In the genomic region with DNA sequence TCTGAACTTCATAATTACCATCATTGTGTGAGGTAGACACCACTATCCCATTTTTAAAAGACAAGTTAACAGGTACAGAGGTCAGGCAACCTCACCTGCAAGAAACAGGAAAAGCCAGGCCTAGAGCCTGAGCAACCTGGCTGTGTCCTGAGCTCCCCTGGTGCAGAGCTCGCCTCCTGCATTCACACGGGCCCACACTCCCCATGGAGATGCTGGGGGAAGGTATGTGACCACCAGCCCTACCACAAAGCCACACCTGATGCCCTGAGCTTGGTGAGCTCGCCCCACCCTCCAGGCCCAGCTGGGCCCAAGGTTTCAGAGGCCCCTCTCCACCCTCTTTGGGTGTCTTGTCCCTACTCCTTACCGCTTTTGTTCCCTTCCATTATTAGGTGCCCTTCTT, we compare ENCODE assay signal across 13 cellular contexts. TPM values are rescaled to one million over a fixed set of nuclear protein-coding genes. Genes with fewer than 3 reads are reported as not detected.
A peak's percentile ranks its signal among the peaks of the same experiment; 100 is the strongest.
DNase-seq lines count a peak whose midpoint lies in the region; ATAC-seq and TF ChIP-seq lines count a peak whose summit lies in the region.
"Had no signal": no experiment of that assay in that cellular context is flagged by ENCODE, and none has a peak within 500 bp of the region (broad histone marks: within the 10 kb centered on the region; RNA-seq: fewer than 3 reads in every experiment).

No MANE protein-coding gene starts in this region.

- H2BK12ac ChIP-seq in H9 (ENCODE audit: insufficient read length, low read depth, low read length): no peak overlapping the region

- H2BK5ac ChIP-seq in H9 (ENCODE audit: insufficient read length, low read length): no peak overlapping the region

- intact Hi-C loops in activated CD4-positive, alpha-beta T cell treated with anti-CD3 and anti-CD28 coated beads for 36 hours (cut with DNase I, micrococcal nuclease): loop anchor here in 1 of 2 experiments (5.0 kb wide), 1 partner anchor 1757 kb away; a partner anchor contains a TSS
- intact Hi-C loops in activated T-helper 2 cell treated with anti-CD3 and anti-CD28 coated beads, Interferon-gamma antibody, Interleukin-2, Interleukin-4, amounts not matched to agents 10 μg/mL and 5 μg/mL and 100 μg/mL, durations not matched to agents 14 hours and 24 hours and 36 hours (cut with micrococcal nuclease): no loop called here

- no peak overlapping the region for H3K27ac ChIP-seq in H9 (ENCODE audit: insufficient read length, low read depth, low read length)
- H3K27ac ChIP-seq: brain microvascular endothelial cell had no signal

- no peaks in the 10 kb centered on the region; the same call in 1 of the 2 replicates for H3K27me3 ChIP-seq in H9 (ENCODE audit: insufficient read depth, low read length)
- H3K27me3 ChIP-seq: brain microvascular endothelial cell had no signal

- H3K36me3 Mint-ChIP-seq in activated CD4-positive, alpha-beta T cell treated with anti-CD3 and anti-CD28 coated beads for 36 hours (ENCODE audit: low read depth): peaks cover 28% of the 10 kb centered on the region
- H3K36me3 Mint-ChIP-seq in activated CD4-positive, alpha-beta T cell treated with anti-CD3 and anti-CD28 coated beads, Interleukin-2, amount 10 ng/mL, durations not matched to agents 7 days and 5 days (ENCODE audit: low read depth): peaks cover 38% of the 10 kb centered on the region
- H3K36me3 Mint-ChIP-seq in H9 (ENCODE audit: insufficient read depth in 1 of 3, low read depth in 3 of 3): peaks cover 11 to 40% (median 40%) of the 10 kb centered on the region in 3 experiments; a peak in 6 of 7 replicates
- peaks cover 43% of the 10 kb centered on the region for H3K36me3 Mint-ChIP-seq in activated T-helper 2 cell treated with anti-CD3 and anti-CD28 coated beads, Interferon-gamma antibody, Interleukin-2, Interleukin-4, amounts not matched to agents 10 μg/mL and 5 μg/mL and 100 μg/mL, durations not matched to agents 14 hours and 24 hours and 36 hours (ENCODE audit: low read depth)
- peaks cover 31% of the 10 kb centered on the region for H3K36me3 Mint-ChIP-seq in nephron (ENCODE audit: low read depth)

- ATAC-seq in activated CD4-positive, alpha-beta T cell treated with anti-CD3 and anti-CD28 coated beads for 36 hours: no peak

- peaks cover 39% of the 10 kb centered on the region for H3K4me1 Mint-ChIP-seq in activated CD4-positive, alpha-beta T cell treated with anti-CD3 and anti-CD28 coated beads for 36 hours
- H3K4me1 Mint-ChIP-seq in activated CD4-positive, alpha-beta T cell treated with anti-CD3 and anti-CD28 coated beads, Interleukin-2, amount 10 ng/mL, durations not matched to agents 7 days and 5 days: peaks cover 37% of the 10 kb centered on the region
- H3K4me1 Mint-ChIP-seq in H9 (peaks cover 33 to 36% of the 10 kb centered on the region in 2 experiments), nephron (peaks cover 40% of the 10 kb centered on the region)
- H3K4me1 Mint-ChIP-seq in activated T-helper 2 cell treated with anti-CD3 and anti-CD28 coated beads, Interferon-gamma antibody, Interleukin-2, Interleukin-4, amounts not matched to agents 10 μg/mL and 5 μg/mL and 100 μg/mL, durations not matched to agents 14 hours and 24 hours and 36 hours (ENCODE audit: low read depth): peaks cover 27% of the 10 kb centered on the region

- no peaks in the 10 kb centered on the region for H3K9me3 ChIP-seq in H9 (ENCODE audit: control insufficient read depth, low read depth, low read length)
- H3K9me3 ChIP-seq: tibial artery had no signal

- no peak overlapping the region for H3K4me3 Mint-ChIP-seq in activated CD4-positive, alpha-beta T cell treated with anti-CD3 and anti-CD28 coated beads for 36 hours
- H3K4me3 Mint-ChIP-seq in activated CD4-positive, alpha-beta T cell treated with anti-CD3 and anti-CD28 coated beads, Interleukin-2, amount 10 ng/mL, durations not matched to agents 7 days and 5 days: no peak overlapping the region
- H3K4me3 Mint-ChIP-seq in H9 (peak overlapping the region in 1 of 2 experiments; percentile 44; a peak in 1 of 5 replicates), nephron (peak overlapping the region; percentile 2 to 38 (median 25))
- no peak overlapping the region for H3K4me3 Mint-ChIP-seq in activated T-helper 2 cell treated with anti-CD3 and anti-CD28 coated beads, Interferon-gamma antibody, Interleukin-2, Interleukin-4, amounts not matched to agents 10 μg/mL and 5 μg/mL and 100 μg/mL, durations not matched to agents 14 hours and 24 hours and 36 hours (ENCODE audit: low read depth)

- H3K23ac ChIP-seq in H9 (ENCODE audit: insufficient read length, low read depth, low read length): no peak overlapping the region

- no peak overlapping the region for H4K91ac ChIP-seq in H9 (ENCODE audit: insufficient read length, low read depth, low read length)

- H3K18ac ChIP-seq in H9 (ENCODE audit: insufficient read length, low read depth, low read length): no peak overlapping the region

- peak overlapping the region; percentile 70 for H3K27ac Mint-ChIP-seq in activated CD4-positive, alpha-beta T cell treated with anti-CD3 and anti-CD28 coated beads for 36 hours
- H3K27ac Mint-ChIP-seq in activated CD4-positive, alpha-beta T cell treated with anti-CD3 and anti-CD28 coated beads, Interleukin-2, amount 10 ng/mL, durations not matched to agents 7 days and 5 days: no peak overlapping the region
- H3K27ac Mint-ChIP-seq in H9 (peak overlapping the region; percentile 22 to 84 (median 57); a peak in 3 of 7 replicates), nephron (peak overlapping the region in 2 of 3 experiments; percentile 81 to 90)
- H3K27ac Mint-ChIP-seq in activated T-helper 2 cell treated with anti-CD3 and anti-CD28 coated beads, Interferon-gamma antibody, Interleukin-2, Interleukin-4, amounts not matched to agents 10 μg/mL and 5 μg/mL and 100 μg/mL, durations not matched to agents 14 hours and 24 hours and 36 hours: peak overlapping the region; percentile 28

- no peak overlapping the region for H3T11ph ChIP-seq in H9 (ENCODE audit: low read length)

- no peak for TF ChIP-seq CTCF in H9 (conservative IDR thresholded peaks at IDR 0.05)
- TF ChIP-seq CTCF in nephron (IDR thresholded peaks at IDR 0.05; ENCODE audit: unreplicated experiment in 3 of 3): no peak

- H3K9me3 Mint-ChIP-seq in activated CD4-positive, alpha-beta T cell treated with anti-CD3 and anti-CD28 coated beads for 36 hours (ENCODE audit: low read depth): no peaks in the 10 kb centered on the region
- no peaks in the 10 kb centered on the region for H3K9me3 Mint-ChIP-seq in activated CD4-positive, alpha-beta T cell treated with anti-CD3 and anti-CD28 coated beads, Interleukin-2, amount 10 ng/mL, durations not matched to agents 7 days and 5 days
- H3K9me3 Mint-ChIP-seq in H9 (no peaks in the 10 kb centered on the region), nephron (no peaks in the 10 kb centered on the region)
- no peaks in the 10 kb centered on the region for H3K9me3 Mint-ChIP-seq in activated T-helper 2 cell treated with anti-CD3 and anti-CD28 coated beads, Interferon-gamma antibody, Interleukin-2, Interleukin-4, amounts not matched to agents 10 μg/mL and 5 μg/mL and 100 μg/mL, durations not matched to agents 14 hours and 24 hours and 36 hours

- H3K79me2 ChIP-seq in H9 (ENCODE audit: insufficient read depth, low read length): no peaks in the 10 kb centered on the region

- H2AFZ ChIP-seq in H9 (ENCODE audit: low read length): no peak overlapping the region

- WGBS in H9 (ENCODE audit: extremely low coverage, insufficient read length, low lambda C conversion rate): no CpG with 5 or more reads among the region's 4 CpGs

- H3K9ac ChIP-seq in H9 (ENCODE audit: extremely low read depth, insufficient read length, low read length): no peak overlapping the region

- no peak overlapping the region for H2BK120ac ChIP-seq in H9 (ENCODE audit: low read depth, low read length, poor library complexity, severe bottlenecking)

- H4K20me1 ChIP-seq in H9 (ENCODE audit: control insufficient read depth, insufficient read depth, insufficient read length): no peaks in the 10 kb centered on the region

- H3K79me1 ChIP-seq in H9 (ENCODE audit: insufficient read depth, low read depth, low read length, poor library complexity, severe bottlenecking): no peaks in the 10 kb centered on the region

- no peak overlapping the region for H3K4ac ChIP-seq in H9 (ENCODE audit: low read depth, low read length)

- H2BK20ac ChIP-seq in H9 (ENCODE audit: low read depth, low read length, poor library complexity, severe bottlenecking): no peak overlapping the region

- peaks cover 5% of the 10 kb centered on the region; the same call in 1 of the 2 replicates for H3K4me1 ChIP-seq in H9 (ENCODE audit: insufficient read depth, low read length)

- no peak overlapping the region for H4K8ac ChIP-seq in H9 (replicated peaks; ENCODE audit: insufficient read length, low read depth, low read length)

- no peak overlapping the region for H3K56ac ChIP-seq in H9 (ENCODE audit: insufficient read length, low read depth, low read length)

- H4K5ac ChIP-seq in H9 (ENCODE audit: insufficient read length, low read depth, low read length): no peak overlapping the region

- DNase-seq in activated CD4-positive, alpha-beta T cell treated with anti-CD3 and anti-CD28 coated beads for 36 hours: no peak
- no peak for DNase-seq in activated CD4-positive, alpha-beta T cell treated with anti-CD3 and anti-CD28 coated beads, Interleukin-2, amount 10 ng/mL, durations not matched to agents 7 days and 5 days
- DNase-seq in H9 (peak; percentile 64), NOMO-1 treated with DMSO at 0.1 percent for 48 hours (lab: John Stamatoyannopoulos, UW; ENCODE audit: unreplicated experiment) (no peak), kidney glomerular epithelial cell (lab: John Stamatoyannopoulos, UW) (no peak), HuH-7 (ENCODE audit: low spot score) (no peak)
- DNase-seq in activated T-helper 2 cell treated with anti-CD3 and anti-CD28 coated beads, Interferon-gamma antibody, Interleukin-2, Interleukin-4, amounts not matched to agents 10 μg/mL and 5 μg/mL and 100 μg/mL, durations not matched to agents 14 hours and 24 hours and 36 hours (ENCODE audit: low spot score): no peak
- DNase-seq: activated CD4-positive, alpha-beta T cell treated with anti-CD3 and anti-CD28 coated beads, Interleukin-2, amount 50 U/mL, for 1 hour; brain microvascular endothelial cell; retina; stimulated activated CD4-positive, alpha-beta T cell treated with anti-CD3 and anti-CD28 coated beads, Interleukin-1b, Interleukin-23, amount 100 ng/mL, for 48 hours; tibial artery had no signal

- CTCF ChIA-PET in activated CD4-positive, alpha-beta T cell treated with anti-CD3 and anti-CD28 coated beads for 36 hours (lab: Charles Lee): interaction anchor here (0.7 to 2.6 kb wide), 5 partner anchors 8 to 185 kb away, joined by 3 to 12 read pairs (median 4); a partner anchor contains a TSS
- CTCF ChIA-PET in activated CD4-positive, alpha-beta T cell treated with anti-CD3 and anti-CD28 coated beads, Interleukin-2, amount 10 ng/mL, durations not matched to agents 7 days and 5 days (lab: Charles Lee): interaction anchor here (0.7 to 1.9 kb wide), 4 partner anchors 10 to 29 kb away, joined by 3 to 6 read pairs (median 5); a partner anchor contains a TSS

- no peak overlapping the region for H3K4me2 ChIP-seq in H9 (ENCODE audit: insufficient read depth, insufficient read length, low read length)

- no peak overlapping the region for H2BK15ac ChIP-seq in H9 (ENCODE audit: low read depth, low read length)

- no peak overlapping the region for H3K14ac ChIP-seq in H9 (ENCODE audit: insufficient read depth, low read length)

- no peaks in the 10 kb centered on the region for H3K27me3 Mint-ChIP-seq in activated CD4-positive, alpha-beta T cell treated with anti-CD3 and anti-CD28 coated beads for 36 hours
- peaks cover 5% of the 10 kb centered on the region for H3K27me3 Mint-ChIP-seq in activated CD4-positive, alpha-beta T cell treated with anti-CD3 and anti-CD28 coated beads, Interleukin-2, amount 10 ng/mL, durations not matched to agents 7 days and 5 days
- H3K27me3 Mint-ChIP-seq in H9 (ENCODE audit: low read depth): peaks cover 18% of the 10 kb centered on the region
- peaks cover 8% of the 10 kb centered on the region for H3K27me3 Mint-ChIP-seq in activated T-helper 2 cell treated with anti-CD3 and anti-CD28 coated beads, Interferon-gamma antibody, Interleukin-2, Interleukin-4, amounts not matched to agents 10 μg/mL and 5 μg/mL and 100 μg/mL, durations not matched to agents 14 hours and 24 hours and 36 hours (ENCODE audit: low read depth)
- H3K27me3 Mint-ChIP-seq in nephron (ENCODE audit: low read depth): peaks cover 11% of the 10 kb centered on the region

- POLR2A ChIA-PET in activated CD4-positive, alpha-beta T cell treated with anti-CD3 and anti-CD28 coated beads for 36 hours (lab: Charles Lee): interaction anchor here (1.3 to 1.4 kb wide), 2 partner anchors 11 to 30 kb away, joined by 3 to 6 read pairs; a partner anchor contains a TSS
- POLR2A ChIA-PET in activated CD4-positive, alpha-beta T cell treated with anti-CD3 and anti-CD28 coated beads, Interleukin-2, amount 10 ng/mL, durations not matched to agents 7 days and 5 days (lab: Charles Lee): no interaction called here

- no peak overlapping the region for H2AK5ac ChIP-seq in H9 (ENCODE audit: insufficient read length, low read length)

- H3K23me2 ChIP-seq in H9 (ENCODE audit: insufficient read length, low read depth, low read length, poor library complexity, severe bottlenecking): peaks cover 3% of the 10 kb centered on the region

RNA-seq across cellular contexts. Expression of a gene that starts 1.2 kb away (rescaled TPM):
- total RNA-seq in activated CD4-positive, alpha-beta T cell treated with anti-CD3 and anti-CD28 coated beads for 36 hours: under 1 TPM; 0.56 to 0.73 TPM
- under 1 TPM; 0.69 TPM for total RNA-seq in activated CD4-positive, alpha-beta T cell treated with anti-CD3 and anti-CD28 coated beads, Interleukin-2, amount 10 ng/mL, durations not matched to agents 7 days and 5 days
- 0.11 and 0.28 TPM in 2 replicates for total RNA-seq in H9 (2021)
- total RNA-seq in activated T-helper 2 cell treated with anti-CD3 and anti-CD28 coated beads, Interferon-gamma antibody, Interleukin-2, Interleukin-4, amounts not matched to agents 10 μg/mL and 5 μg/mL and 100 μg/mL, durations not matched to agents 14 hours and 24 hours and 36 hours: 0.25 and 0.48 TPM in 2 replicates

RNA-seq across cellular contexts. Expression of a gene that starts 10.2 kb away (rescaled TPM):
- total RNA-seq in activated CD4-positive, alpha-beta T cell treated with anti-CD3 and anti-CD28 coated beads for 36 hours: 10 to 100 TPM; 51.3 to 52.4 TPM
- total RNA-seq in activated CD4-positive, alpha-beta T cell treated with anti-CD3 and anti-CD28 coated beads, Interleukin-2, amount 10 ng/mL, durations not matched to agents 7 days and 5 days: 10 to 100 TPM; 47.9 to 50.6 TPM
- total RNA-seq in H9 (2021): 40.1 and 41.0 TPM in 2 replicates
- total RNA-seq in activated T-helper 2 cell treated with anti-CD3 and anti-CD28 coated beads, Interferon-gamma antibody, Interleukin-2, Interleukin-4, amounts not matched to agents 10 μg/mL and 5 μg/mL and 100 μg/mL, durations not matched to agents 14 hours and 24 hours and 36 hours: 41.9 and 45.9 TPM in 2 replicates

RNA-seq across cellular contexts. Expression of a gene that starts 10.4 kb away (rescaled TPM):
- total RNA-seq in activated CD4-positive, alpha-beta T cell treated with anti-CD3 and anti-CD28 coated beads for 36 hours: 10 to 100 TPM; 18.4 to 22.6 TPM
- 10 to 100 TPM; 24.9 to 27.2 TPM for total RNA-seq in activated CD4-positive, alpha-beta T cell treated with anti-CD3 and anti-CD28 coated beads, Interleukin-2, amount 10 ng/mL, durations not matched to agents 7 days and 5 days
- 19.3 and 22.0 TPM in 2 replicates for total RNA-seq in H9 (2021)
- 15.7 and 17.6 TPM in 2 replicates for total RNA-seq in activated T-helper 2 cell treated with anti-CD3 and anti-CD28 coated beads, Interferon-gamma antibody, Interleukin-2, Interleukin-4, amounts not matched to agents 10 μg/mL and 5 μg/mL and 100 μg/mL, durations not matched to agents 14 hours and 24 hours and 36 hours

Comparison
In these comparisons a context has a peak if more than half of its experiments do, and no peak if none do; other contexts are left out.
1. H3K4me3 Mint-ChIP-seq: peak in nephron (3 of 3); none in activated CD4-positive, alpha-beta T cell treated with anti-CD3 and anti-CD28 coated beads for 36 hours (single experiment), activated CD4-positive, alpha-beta T cell treated with anti-CD3 and anti-CD28 coated beads, Interleukin-2, amount 10 ng/mL, durations not matched to agents 7 days and 5 days (single experiment) and activated T-helper 2 cell treated with anti-CD3 and anti-CD28 coated beads, Interferon-gamma antibody, Interleukin-2, Interleukin-4, amounts not matched to agents 10 μg/mL and 5 μg/mL and 100 μg/mL, durations not matched to agents 14 hours and 24 hours and 36 hours (single experiment).